Comparison of ENCODE assay signal across 19 cellular contexts in genomic region chr5:55541056-55541635, GRCh38. TPM values are rescaled to one million over a fixed set of nuclear protein-coding genes. Genes with fewer than 3 reads are reported as not detected.
DNase-seq lines count a peak whose midpoint lies in the region; ATAC-seq, FAIRE-seq and TF ChIP-seq lines count a peak whose summit lies in the region.
"Had no signal": no experiment of that assay in that cellular context is flagged by ENCODE, and none has a peak within 500 bp of the region (broad histone marks: within the 10 kb centered on the region; RNA-seq: fewer than 3 reads in every experiment).

No MANE protein-coding gene starts in this region.

- peak; percentile 24 for FAIRE-seq in GM12892 (lab: Jason Lieb, UNC)

- H3K27me3 ChIP-seq in left lung: no peaks in the 10 kb centered on the region
- H3K27me3 ChIP-seq: adrenal gland, cardiac muscle cell, gastroesophageal sphincter, spleen, tibial artery had no signal

- H3K36me3 Mint-ChIP-seq in activated CD8-positive, alpha-beta memory T cell treated with anti-CD3 and anti-CD28 coated beads, Interleukin-2, amount 10 ng/mL, durations not matched to agents 7 days and 5 days: no peaks in the 10 kb centered on the region
- H3K36me3 Mint-ChIP-seq in T-helper 17 cell (ENCODE audit: low read depth): no peaks in the 10 kb centered on the region
- H3K36me3 Mint-ChIP-seq: CD14-positive monocyte had no signal

- intact Hi-C loops in left lung (cut with DNase I): no loop called here

- CTCF ChIA-PET in activated CD8-positive, alpha-beta memory T cell treated with anti-CD3 and anti-CD28 coated beads, Interleukin-2, amount 10 ng/mL, durations not matched to agents 7 days and 5 days (lab: Charles Lee): no interaction called here

- H3K9me3 Mint-ChIP-seq in activated CD8-positive, alpha-beta memory T cell treated with anti-CD3 and anti-CD28 coated beads, Interleukin-2, amount 10 ng/mL, durations not matched to agents 7 days and 5 days (ENCODE audit: low read depth): no peaks in the 10 kb centered on the region
- H3K9me3 Mint-ChIP-seq: CD14-positive monocyte had no signal

- no peak overlapping the region for H3K4me3 ChIP-seq in left lung
- H3K4me3 ChIP-seq: adrenal gland, cardiac muscle cell, gastroesophageal sphincter, spleen, tibial artery had no signal

- TF ChIP-seq CTCF in left lung (IDR thresholded peaks at IDR 0.05): no peak

- H3K27ac Mint-ChIP-seq in activated CD8-positive, alpha-beta memory T cell treated with anti-CD3 and anti-CD28 coated beads, Interleukin-2, amount 10 ng/mL, durations not matched to agents 7 days and 5 days: peak overlapping the region; percentile 72
- H3K27ac Mint-ChIP-seq in T-helper 17 cell: peak overlapping the region; percentile 63
- H3K27ac Mint-ChIP-seq: CD14-positive monocyte had no signal

- H3K27ac ChIP-seq in left lung: no peak overlapping the region
- H3K27ac ChIP-seq: adrenal gland, cardiac muscle cell, gastroesophageal sphincter, neutrophil, tibial artery had no signal

- H3K27me3 Mint-ChIP-seq in activated CD8-positive, alpha-beta memory T cell treated with anti-CD3 and anti-CD28 coated beads, Interleukin-2, amount 10 ng/mL, durations not matched to agents 7 days and 5 days: peaks cover 6% of the 10 kb centered on the region
- H3K27me3 Mint-ChIP-seq in T-helper 17 cell: no peaks in the 10 kb centered on the region

- peaks cover 29% of the 10 kb centered on the region for H3K4me1 Mint-ChIP-seq in activated CD8-positive, alpha-beta memory T cell treated with anti-CD3 and anti-CD28 coated beads, Interleukin-2, amount 10 ng/mL, durations not matched to agents 7 days and 5 days
- peaks cover 19% of the 10 kb centered on the region for H3K4me1 Mint-ChIP-seq in T-helper 17 cell

- no peaks in the 10 kb centered on the region for H3K9me3 ChIP-seq in T-helper 17 cell (ENCODE audit: control insufficient read depth, low read length, poor library complexity, severe bottlenecking)
- no peaks in the 10 kb centered on the region for H3K9me3 ChIP-seq in left lung
- H3K9me3 ChIP-seq: adrenal gland, gastroesophageal sphincter, neutrophil, spleen, tibial artery had no signal

- H3K4me3 Mint-ChIP-seq in activated CD8-positive, alpha-beta memory T cell treated with anti-CD3 and anti-CD28 coated beads, Interleukin-2, amount 10 ng/mL, durations not matched to agents 7 days and 5 days: no peak overlapping the region
- peak overlapping the region; percentile 69 for H3K4me3 Mint-ChIP-seq in T-helper 17 cell
- H3K4me3 Mint-ChIP-seq: CD14-positive monocyte had no signal

- TF ChIP-seq POLR2A in GM12892 (IDR thresholded peaks at IDR 0.05; ENCODE audit: low read depth, low read length): no peak

- peaks cover 0 to 6% of the 10 kb centered on the region in 2 donors for H3K4me1 ChIP-seq in left lung
- H3K4me1 ChIP-seq: adrenal gland, gastroesophageal sphincter had no signal

- ATAC-seq in activated CD8-positive, alpha-beta memory T cell treated with anti-CD3 and anti-CD28 coated beads, Interleukin-2, amount 10 ng/mL, durations not matched to agents 7 days and 5 days: no peak
- ATAC-seq in T-helper 17 cell (peak; percentile 28), left lung (peak; percentile 49), GM18867 (IDR thresholded peaks at IDR 0.05; ENCODE audit: unreplicated experiment) (no peak)
- ATAC-seq: gastroesophageal sphincter had no signal

- H3K36me3 ChIP-seq in left lung: no peaks in the 10 kb centered on the region
- H3K36me3 ChIP-seq: adrenal gland, cardiac muscle cell, gastroesophageal sphincter, neutrophil, spleen, tibial artery had no signal

- no peak for DNase-seq in activated CD8-positive, alpha-beta memory T cell treated with anti-CD3 and anti-CD28 coated beads, Interleukin-2, amount 10 ng/mL, durations not matched to agents 7 days and 5 days
- DNase-seq in activated CD8-positive, alpha-beta memory T cell treated with anti-CD3 and anti-CD28 coated beads, Interleukin-2, amount 50 U/mL, for 4 hours: no peak
- DNase-seq in GM12892 (ENCODE audit: insufficient read length): no peak
- DNase-seq in T-helper 17 cell: no peak
- no peak for DNase-seq in left lung
- DNase-seq in stimulated activated CD4-positive, alpha-beta T cell treated with anti-CD3 and anti-CD28 coated beads, Interleukin-2, amount 100 ng/mL, for 48 hours: no peak
- no peak for DNase-seq in NCI-H345 treated with DMSO at 0.1 percent for 48 hours (lab: John Stamatoyannopoulos, UW; ENCODE audit: unreplicated experiment)
- DNase-seq: ACHN, adrenal gland, erythroblast, NCI-H446, spleen, SW 1271, tibial artery had no signal

RNA-seq across cellular contexts. Expression of gene PLPP1, which starts 6.4 kb away (rescaled TPM):
- 10 to 100 TPM in 1 of 2 experiments, 1 to 10 TPM in 1; 7.1 to 31.2 TPM for total RNA-seq in activated CD8-positive, alpha-beta memory T cell treated with anti-CD3 and anti-CD28 coated beads, Interleukin-2, amount 10 ng/mL, durations not matched to agents 7 days and 5 days
- polyA plus RNA-seq in GM12892 (2012; ENCODE audit: missing spikeins): 2.1 TPM
- 1 to 10 TPM; 4.9 to 5.7 TPM for total RNA-seq in T-helper 17 cell
- total RNA-seq in left lung: 10 to 100 TPM; 56.2 to 80.4 TPM

Comparison
In these comparisons a context has a peak if more than half of its experiments do, and no peak if none do; other contexts are left out.
1. ATAC-seq: peak in T-helper 17 cell (single experiment) and left lung (single experiment); none in activated CD8-positive, alpha-beta memory T cell treated with anti-CD3 and anti-CD28 coated beads, Interleukin-2, amount 10 ng/mL, durations not matched to agents 7 days and 5 days (single experiment) and GM18867 (single experiment).